8 cellular contexts compared by ENCODE assay signal in the genomic region with DNA sequence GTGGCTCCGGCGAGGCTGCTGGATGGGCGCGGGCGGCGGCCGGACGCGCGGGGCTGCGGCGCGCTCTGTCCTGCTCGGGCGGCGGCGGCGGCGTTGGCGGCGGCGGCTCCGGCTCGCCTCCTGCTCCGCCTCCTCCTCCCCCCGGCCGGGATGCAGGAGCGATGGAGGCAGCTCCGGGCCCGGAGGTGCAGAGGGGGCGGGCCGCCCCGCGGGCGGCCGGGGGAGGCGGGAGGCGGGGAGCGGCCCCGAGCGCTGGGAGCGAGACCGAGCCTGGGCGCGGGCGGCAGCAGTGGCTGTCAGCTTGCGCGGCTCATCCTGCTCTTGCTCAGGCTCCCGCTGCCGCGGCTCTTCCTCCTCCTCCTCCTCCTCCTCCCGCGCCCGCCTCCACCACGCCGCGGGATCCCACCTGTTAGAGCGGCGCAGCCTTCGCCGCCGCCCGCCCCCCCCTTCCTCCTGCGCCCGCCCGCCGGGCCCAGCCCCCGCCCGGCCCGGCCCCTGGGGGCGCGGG. TPM values are rescaled to one million over a fixed set of nuclear protein-coding genes. Genes with fewer than 3 reads are reported as not detected.
DNase-seq lines count a peak whose midpoint lies in the region; FAIRE-seq and TF ChIP-seq lines count a peak whose summit lies in the region.

A gene with protein sequence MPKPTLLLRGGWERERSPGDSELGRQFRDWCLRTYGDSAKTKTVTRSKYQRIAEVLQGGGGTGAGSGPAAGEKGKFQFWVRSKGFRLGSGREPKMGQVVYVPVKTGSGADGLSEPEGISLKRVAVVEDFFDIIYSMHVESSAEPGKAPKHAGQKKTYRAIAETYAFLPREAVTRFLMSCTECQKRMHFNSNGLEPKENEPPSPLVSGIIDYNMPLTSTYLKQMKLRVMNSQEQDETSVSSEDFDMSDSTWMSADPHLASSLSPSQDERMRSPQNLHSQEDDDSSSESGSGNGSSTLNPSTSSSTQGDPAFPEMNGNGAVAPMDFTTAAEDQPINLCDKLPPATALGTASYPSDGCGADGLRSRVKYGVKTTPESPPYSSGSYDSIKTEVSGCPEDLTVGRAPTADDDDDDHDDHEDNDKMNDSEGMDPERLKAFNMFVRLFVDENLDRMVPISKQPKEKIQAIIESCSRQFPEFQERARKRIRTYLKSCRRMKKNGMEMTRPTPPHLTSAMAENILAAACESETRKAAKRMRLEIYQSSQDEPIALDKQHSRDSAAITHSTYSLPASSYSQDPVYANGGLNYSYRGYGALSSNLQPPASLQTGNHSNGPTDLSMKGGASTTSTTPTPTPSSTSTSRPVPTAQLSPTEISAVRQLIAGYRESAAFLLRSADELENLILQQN (minus strand): TSS at position 323 of the 508 bp plus-strand sequence. CDS start 443 bp downstream, outside the sequence.

- TF ChIP-seq CTCF in GM06990 (IDR thresholded peaks at IDR 0.05; ENCODE audit: insufficient read depth, low read length, poor library complexity, severe bottlenecking) (no peak), H1 (IDR thresholded peaks at IDR 0.05; ENCODE audit: control extremely low read depth in 1 of 3, insufficient read depth in 1 of 3, low read depth in 1 of 3, low read length in 3 of 3) (no peak)

- no peak for TF ChIP-seq RAD21 in H1 (IDR thresholded peaks at IDR 0.05 in 1 of 2, conservative IDR thresholded peaks at IDR 0.05 in 1 of 2; ENCODE audit: low read depth in 2 of 2, low read length in 2 of 2)

- H3K9ac ChIP-seq in H1 (replicated peaks in 1 of 4; ENCODE audit: extremely low read depth in 1 of 4, low read depth in 3 of 4, low read length in 3 of 4) (peak within 1 kb of the TSS in 2 of 4 experiments; percentile 14 to 44; a peak in 1 of 7 replicates), mesenchymal stem cell (ENCODE audit: low read length) (peak within 1 kb of the TSS; percentile 49)

- H3K27ac ChIP-seq in H1 (ENCODE audit: low read depth, low read length), result no peak within 1 kb of the TSS
- H3K27ac ChIP-seq in mesenchymal stem cell (ENCODE audit: low read length, poor library complexity, severe bottlenecking), result no peak within 1 kb of the TSS
- H3K27ac ChIP-seq in substantia nigra (ENCODE audit: low read depth, low read length, poor library complexity, severe bottlenecking), result peak within 1 kb of the TSS; percentile 79

- no peak within 1 kb of the TSS for H4K5ac ChIP-seq in H1 (ENCODE audit: insufficient read length, low read depth, low read length)

- no peaks in the 10 kb centered on the region for H3K9me3 Mint-ChIP-seq in activated CD4-positive, alpha-beta memory T cell treated with anti-CD3 and anti-CD28 coated beads, Interleukin-2, amount 10 ng/mL, durations not matched to agents 7 days and 5 days

- peaks cover 3% of the 10 kb centered on the region for H3K36me3 Mint-ChIP-seq in activated CD4-positive, alpha-beta memory T cell treated with anti-CD3 and anti-CD28 coated beads, Interleukin-2, amount 10 ng/mL, durations not matched to agents 7 days and 5 days (ENCODE audit: low read depth)

- peak; percentile 36 for DNase-seq in GM06990 (ENCODE audit: extremely low read depth, insufficient read length)
- peak; percentile 16 for DNase-seq in NCI-H1105 treated with DMSO at 0.1 percent for 48 hours (lab: John Stamatoyannopoulos, UW)
- peak; percentile 35 for DNase-seq in activated CD4-positive, alpha-beta memory T cell treated with anti-CD3 and anti-CD28 coated beads, Interleukin-2, amount 10 ng/mL, durations not matched to agents 7 days and 5 days
- DNase-seq in H1 (ENCODE audit: low read depth in 1 of 2, low spot score in 2 of 2), result peak in 1 of 2 experiments; percentile 69
- DNase-seq in mesenchymal stem cell, result peak; percentile 32
- peak in 28 of 49 donors; percentile 6 to 78 (median 27) for DNase-seq in substantia nigra (lab: John Stamatoyannopoulos, UW)
- DNase-seq in effector CD8-positive, alpha-beta T cell (lab: John Stamatoyannopoulos, UW), result no peak
- DNase-seq in SKM-1 (lab: John Stamatoyannopoulos, UW; ENCODE audit: unreplicated experiment), result no peak

- TF ChIP-seq POLR2A in H1 (IDR thresholded peaks at IDR 0.05; ENCODE audit: control extremely low read depth in 1 of 2, low read depth in 2 of 2, low read length in 2 of 2), result no peak

- no peak within 1 kb of the TSS for H2BK120ac ChIP-seq in H1 (replicated peaks; ENCODE audit: low read depth, low read length)
- no peak within 1 kb of the TSS for H2BK120ac ChIP-seq in mesenchymal stem cell (ENCODE audit: low read depth, low read length)

- POLR2A ChIA-PET in activated CD4-positive, alpha-beta memory T cell treated with anti-CD3 and anti-CD28 coated beads, Interleukin-2, amount 10 ng/mL, durations not matched to agents 7 days and 5 days (lab: Charles Lee), result interaction anchor here (1.1 to 4.3 kb wide), 4 partner anchors 16 to 63 kb away, joined by 3 to 34 read pairs (median 4); no protein-coding TSS in a partner anchor
- POLR2A ChIA-PET in H1 (lab: Charles Lee; ENCODE audit: partially characterized antibody), result interaction anchor here (0.9 to 1.0 kb wide), 3 partner anchors 10 to 44 kb away, joined by 3 read pairs; no protein-coding TSS in a partner anchor

- peaks cover 9% of the 10 kb centered on the region; the same call in 1 of the 2 replicates for H3K23me2 ChIP-seq in H1 (ENCODE audit: low read depth, low read length)

- H3K79me1 ChIP-seq in H1 (ENCODE audit: low read depth, low read length), result peaks cover 2% of the 10 kb centered on the region; the same call in 1 of the 2 replicates
- H3K79me1 ChIP-seq in mesenchymal stem cell (replicated peaks; ENCODE audit: low read length, poor library complexity, severe bottlenecking), result no peaks in the 10 kb centered on the region

- H3K56ac ChIP-seq in H1 (replicated peaks; ENCODE audit: insufficient read length, low read depth, low read length), result no peak within 1 kb of the TSS

- H3K18ac ChIP-seq in H1 (ENCODE audit: extremely low read depth, low read length) (peak within 1 kb of the TSS; percentile 78), mesenchymal stem cell (ENCODE audit: low read depth in 1 of 2, low read length in 2 of 2) (peak within 1 kb of the TSS; percentile 84 to 90)

- no peaks in the 10 kb centered on the region for H3K79me2 ChIP-seq in H1 (ENCODE audit: control insufficient read depth in 1 of 2, insufficient read depth in 2 of 2, low read length in 2 of 2)

- H3K4me1 ChIP-seq in H1 (replicated peaks in 1 of 4; ENCODE audit: control insufficient read depth in 3 of 4, insufficient read depth in 4 of 4, low read length in 3 of 4), result peaks cover 0 to 21% (median 14%) of the 10 kb centered on the region in 4 experiments; a peak in 6 of 7 replicates
- peaks cover 25% of the 10 kb centered on the region for H3K4me1 ChIP-seq in mesenchymal stem cell (ENCODE audit: control insufficient read depth, insufficient read depth, low read depth, low read length)

- no CpG with 5 or more reads among the region's 72 CpGs for WGBS in H1 (ENCODE audit: extremely low coverage in 1 of 2, insufficient coverage in 1 of 2, insufficient read length in 1 of 2, insufficient replicate concordance in 2 of 2, low coverage in 1 of 2, low lambda C conversion rate in 2 of 2, missing lambda C conversion rate in 1 of 2), 2 experiments
- no CpG with 5 or more reads among the region's 72 CpGs for WGBS in mesenchymal stem cell

- no peak within 1 kb of the TSS for H2BK5ac ChIP-seq in H1 (ENCODE audit: low read depth, low read length)
- no peak within 1 kb of the TSS for H2BK5ac ChIP-seq in mesenchymal stem cell (ENCODE audit: low read depth, low read length, poor library complexity, severe bottlenecking)

- peak within 1 kb of the TSS; percentile 84 for H3K4me3 ChIP-seq in GM06990 (replicated peaks; ENCODE audit: low read depth, low read length)
- peak within 1 kb of the TSS; percentile 52 to 69 (median 61) for H3K4me3 ChIP-seq in H1 (ENCODE audit: extremely low read depth in 1 of 4, insufficient read depth in 2 of 4, low read depth in 3 of 4, low read length in 4 of 4)
- H3K4me3 ChIP-seq in mesenchymal stem cell (ENCODE audit: insufficient read depth in 1 of 2, low read depth in 1 of 2, low read length in 2 of 2), result peak within 1 kb of the TSS; percentile 66 to 77

- H2AFZ ChIP-seq in H1 (ENCODE audit: low read length) (no peak within 1 kb of the TSS), mesenchymal stem cell (ENCODE audit: low read depth, low read length) (peak within 1 kb of the TSS; percentile 62)

- H3K27ac Mint-ChIP-seq in activated CD4-positive, alpha-beta memory T cell treated with anti-CD3 and anti-CD28 coated beads, Interleukin-2, amount 10 ng/mL, durations not matched to agents 7 days and 5 days, result no peak within 1 kb of the TSS

- H2BK12ac ChIP-seq in H1 (ENCODE audit: low read depth, low read length) (0 out of 2 replicates have a peak within 1 kb of the TSS, but pooled peaks have one; percentile 40), mesenchymal stem cell (ENCODE audit: low read length in 2 of 2) (peak within 1 kb of the TSS; percentile 18 to 60)

- CTCF ChIA-PET in activated CD4-positive, alpha-beta memory T cell treated with anti-CD3 and anti-CD28 coated beads, Interleukin-2, amount 10 ng/mL, durations not matched to agents 7 days and 5 days (lab: Charles Lee), result no interaction called here
- CTCF ChIA-PET in H1 (lab: Charles Lee; ENCODE audit: partially characterized antibody), result interaction anchor here (0.9 to 1.1 kb wide), 2 partner anchors 20 to 64 kb away, joined by 3 read pairs; no protein-coding TSS in a partner anchor

- H3K23ac ChIP-seq in H1 (ENCODE audit: insufficient read length) (no peak within 1 kb of the TSS), mesenchymal stem cell (ENCODE audit: low read length in 2 of 2) (peak within 1 kb of the TSS; percentile 7 to 91)

- peak within 1 kb of the TSS; percentile 21 for H3K4ac ChIP-seq in H1 (replicated peaks; ENCODE audit: insufficient read length, low read depth, low read length)
- peak within 1 kb of the TSS; percentile 6 to 75 for H3K4ac ChIP-seq in mesenchymal stem cell (ENCODE audit: low read depth in 1 of 2, low read length in 2 of 2)

- no peak for FAIRE-seq in H1 (lab: Jason Lieb, UNC)

- H4K91ac ChIP-seq in H1 (replicated peaks; ENCODE audit: insufficient read length, low read length) (peak within 1 kb of the TSS; percentile 27), mesenchymal stem cell (ENCODE audit: low read length) (no peak within 1 kb of the TSS)

- no peak for TF ChIP-seq EP300 in H1 (IDR thresholded peaks at IDR 0.05; ENCODE audit: borderline replicate concordance in 1 of 2, low read depth in 2 of 2, low read length in 2 of 2)

- no peaks in the 10 kb centered on the region for H3K36me3 ChIP-seq in GM06990 (ENCODE audit: control insufficient read depth, insufficient read depth, low read length)
- H3K36me3 ChIP-seq in H1 (ENCODE audit: control insufficient read depth in 2 of 4, insufficient read depth in 4 of 4, low read length in 3 of 4), result no peaks in the 10 kb centered on the region
- H3K36me3 ChIP-seq in mesenchymal stem cell (ENCODE audit: control insufficient read depth in 1 of 2, insufficient read depth in 2 of 2, low read depth in 1 of 2, low read length in 2 of 2), result no peaks in the 10 kb centered on the region

- H3K9me3 ChIP-seq in H1 (ENCODE audit: insufficient read depth in 2 of 2, low read depth in 1 of 2, low read length in 1 of 2) (no peaks in the 10 kb centered on the region), mesenchymal stem cell (ENCODE audit: control insufficient read depth, low read length) (no peaks in the 10 kb centered on the region)

- H3K27me3 ChIP-seq in GM06990 (replicated peaks; ENCODE audit: control insufficient read depth, insufficient read depth, low read length), result no peaks in the 10 kb centered on the region
- peaks cover 6 to 39% (median 34%) of the 10 kb centered on the region in 4 experiments for H3K27me3 ChIP-seq in H1 (replicated peaks in 1 of 4; ENCODE audit: control insufficient read depth in 3 of 4, extremely low read depth in 1 of 4, insufficient read depth in 3 of 4, low read length in 3 of 4)
- H3K27me3 ChIP-seq in mesenchymal stem cell (ENCODE audit: control insufficient read depth in 1 of 2, insufficient read depth in 1 of 2, low read length in 2 of 2), result peaks cover 25 to 27% of the 10 kb centered on the region in 2 experiments

- H3K4me1 Mint-ChIP-seq in activated CD4-positive, alpha-beta memory T cell treated with anti-CD3 and anti-CD28 coated beads, Interleukin-2, amount 10 ng/mL, durations not matched to agents 7 days and 5 days, result peaks cover 27% of the 10 kb centered on the region

- H2AK5ac ChIP-seq in H1 (ENCODE audit: low read depth, low read length) (no peak within 1 kb of the TSS), mesenchymal stem cell (ENCODE audit: low read length, severe bottlenecking) (no peak within 1 kb of the TSS)

- H3K4me3 Mint-ChIP-seq in activated CD4-positive, alpha-beta memory T cell treated with anti-CD3 and anti-CD28 coated beads, Interleukin-2, amount 10 ng/mL, durations not matched to agents 7 days and 5 days, result peak within 1 kb of the TSS; percentile 82

- peaks cover 26% of the 10 kb centered on the region for H3K27me3 Mint-ChIP-seq in activated CD4-positive, alpha-beta memory T cell treated with anti-CD3 and anti-CD28 coated beads, Interleukin-2, amount 10 ng/mL, durations not matched to agents 7 days and 5 days

- H3K4me2 ChIP-seq in H1 (ENCODE audit: insufficient read depth in 1 of 2, low read depth in 2 of 2, low read length in 2 of 2), result peak within 1 kb of the TSS; percentile 59 to 97
- peak within 1 kb of the TSS; percentile 85 for H3K4me2 ChIP-seq in mesenchymal stem cell (ENCODE audit: low read length, poor library complexity, severe bottlenecking)

- H2BK15ac ChIP-seq in H1 (ENCODE audit: low read length), result peak within 1 kb of the TSS; percentile 92; the same call in 1 of the 2 replicates
- H2BK15ac ChIP-seq in mesenchymal stem cell (ENCODE audit: low read depth, poor library complexity, severe bottlenecking), result peak within 1 kb of the TSS; percentile 65

- H3K14ac ChIP-seq in H1 (ENCODE audit: insufficient read length) (no peak within 1 kb of the TSS), mesenchymal stem cell (ENCODE audit: low read length in 2 of 2) (no peak within 1 kb of the TSS)

- H4K8ac ChIP-seq in H1 (ENCODE audit: extremely low read depth, insufficient read depth, low read length) (peak within 1 kb of the TSS; percentile 41; the same call in 1 of the 2 replicates), mesenchymal stem cell (ENCODE audit: low read length) (peak within 1 kb of the TSS; percentile 65)

- peaks cover 0 to 1% of the 10 kb centered on the region in 2 experiments for H4K20me1 ChIP-seq in H1 (replicated peaks in 1 of 2; ENCODE audit: control insufficient read depth in 1 of 2, insufficient read depth in 2 of 2, low read length in 2 of 2)

- H2BK20ac ChIP-seq in H1 (ENCODE audit: low read length), result no peak within 1 kb of the TSS

RNA-seq across cellular contexts. Expression of the gene that starts here (rescaled TPM):
- 10 to 100 TPM; 17.1 to 19.1 TPM for total RNA-seq in activated CD4-positive, alpha-beta memory T cell treated with anti-CD3 and anti-CD28 coated beads, Interleukin-2, amount 10 ng/mL, durations not matched to agents 7 days and 5 days
- 23.5 and 23.7 TPM in 2 replicates for total RNA-seq in H1 (2021; fragmentation: NEBNext Ultra II Directional; extraction: Animal tissue kit (Norgen Biotek cat#: 25700))
- polyA plus RNA-seq in H1 (2011; rRNA removed), result 15.3 and 24.9 TPM in 2 replicates
- polyA plus RNA-seq in H1 (2011; cell fraction: cytosol; rRNA removed), result 11.7 TPM
- polyA plus RNA-seq in H1 (2011; cell fraction: nucleus; rRNA removed), result 37.7 TPM
- 18.6 to 23.1 TPM (median 21.2 TPM) in 4 replicates for polyA plus RNA-seq in H1 (2012, experiment 1 of 2)
- polyA plus RNA-seq in H1 (2012, experiment 2 of 2), result 15.5 TPM
- 16.7 TPM for polyA plus RNA-seq in H1 (2013, experiment 1 of 2)
- 18.6 TPM for polyA plus RNA-seq in H1 (2013, experiment 2 of 2)
- 8.1 and 8.9 TPM in 2 replicates for polyA minus RNA-seq in H1 (2011; rRNA and poly(A)+ RNA removed)
- 14.1 TPM for polyA minus RNA-seq in H1 (2011; cell fraction: cytosol; rRNA and poly(A)+ RNA removed)
- 14.4 TPM for polyA minus RNA-seq in H1 (2011; cell fraction: nucleus; rRNA and poly(A)+ RNA removed)
- polyA plus RNA-seq in mesenchymal stem cell (2013, experiment 1 of 2), result 34.4 TPM
- 33.5 TPM for polyA plus RNA-seq in mesenchymal stem cell (2013, experiment 2 of 2)

Comparison
In these comparisons a context has a peak if more than half of its experiments do, and no peak if none do; other contexts are left out.
1. DNase-seq: peak in GM06990 (single experiment), NCI-H1105 treated with DMSO at 0.1 percent for 48 hours (single experiment), activated CD4-positive, alpha-beta memory T cell treated with anti-CD3 and anti-CD28 coated beads, Interleukin-2, amount 10 ng/mL, durations not matched to agents 7 days and 5 days (single experiment), mesenchymal stem cell (single experiment) and substantia nigra (28 of 49); none in effector CD8-positive, alpha-beta T cell (single experiment) and SKM-1 (single experiment).
2. Peak in every context shown above with its lines, with median percentiles within 50 percentile points of each other: H3K4me3 ChIP-seq.